Comparison of ENCODE assay signal across 1 cellular context in the genomic region with DNA sequence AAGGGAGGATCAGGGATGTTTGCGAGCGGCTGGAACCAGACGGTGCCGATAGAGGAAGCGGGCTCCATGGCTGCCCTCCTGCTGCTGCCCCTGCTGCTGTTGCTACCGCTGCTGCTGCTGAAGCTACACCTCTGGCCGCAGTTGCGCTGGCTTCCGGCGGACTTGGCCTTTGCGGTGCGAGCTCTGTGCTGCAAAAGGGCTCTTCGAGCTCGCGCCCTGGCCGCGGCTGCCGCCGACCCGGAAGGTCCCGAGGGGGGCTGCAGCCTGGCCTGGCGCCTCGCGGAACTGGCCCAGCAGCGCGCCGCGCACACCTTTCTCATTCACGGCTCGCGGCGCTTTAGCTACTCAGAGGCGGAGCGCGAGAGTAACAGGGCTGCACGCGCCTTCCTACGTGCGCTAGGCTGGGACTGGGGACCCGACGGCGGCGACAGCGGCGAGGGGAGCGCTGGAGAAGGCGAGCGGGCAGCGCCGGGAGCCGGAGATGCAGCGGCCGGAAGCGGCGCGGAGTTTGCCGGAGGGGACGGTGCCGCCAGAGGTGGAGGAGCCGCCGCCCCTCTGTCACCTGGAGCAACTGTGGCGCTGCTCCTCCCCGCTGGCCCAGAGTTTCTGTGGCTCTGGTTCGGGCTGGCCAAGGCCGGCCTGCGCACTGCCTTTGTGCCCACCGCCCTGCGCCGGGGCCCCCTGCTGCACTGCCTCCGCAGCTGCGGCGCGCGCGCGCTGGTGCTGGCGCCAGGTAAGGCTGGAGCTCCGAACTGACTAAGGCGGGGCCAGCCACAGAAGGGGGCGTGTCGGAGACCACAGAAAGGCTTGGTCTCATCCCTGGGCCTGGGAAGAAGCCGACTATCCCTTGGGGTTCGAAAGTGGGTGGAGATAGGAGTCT.
TF ChIP-seq lines count a peak whose summit lies in the region.

No MANE protein-coding gene starts in this region.

TF ChIP-seq in HepG2, 621 proteins besides CTCF, POLR2A, EP300 and RAD21 (continued from another document and continues in another):
- TF ChIP-seq, protein P1, sequence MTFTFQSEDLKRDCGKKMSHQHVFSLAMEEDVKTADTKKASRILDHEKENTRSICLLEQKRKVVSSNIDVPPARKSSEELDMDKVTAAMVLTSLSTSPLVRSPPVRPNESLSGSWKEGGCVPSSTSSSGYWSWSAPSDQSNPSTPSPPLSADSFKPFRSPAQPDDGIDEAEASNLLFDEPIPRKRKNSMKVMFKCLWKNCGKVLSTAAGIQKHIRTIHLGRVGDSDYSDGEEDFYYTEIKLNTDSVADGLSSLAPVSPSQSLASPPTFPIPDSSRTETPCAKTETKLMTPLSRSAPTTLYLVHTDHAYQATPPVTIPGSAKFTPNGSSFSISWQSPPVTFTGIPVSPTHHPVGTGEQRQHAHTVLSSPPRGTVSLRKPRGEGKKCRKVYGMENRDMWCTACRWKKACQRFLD (CRISPR knock-in tag; IDR thresholded peaks at IDR 0.05; ENCODE audit: borderline replicate concordance): no peak
- TF ChIP-seq TCF12 (IDR thresholded peaks at IDR 0.05) (no peak), TCF12 (CRISPR knock-in tag; IDR thresholded peaks at IDR 0.05) (peak; percentile 62; the same call in 1 of the 2 replicates), ZNF607 (CRISPR knock-in tag; IDR thresholded peaks at IDR 0.05; ENCODE audit: borderline replicate concordance) (peak; percentile 89), BORCS8-MEF2B (CRISPR knock-in tag; IDR thresholded peaks at IDR 0.05) (no peak), SOX13 (IDR thresholded peaks at IDR 0.05) (no peak), SOX13 (CRISPR knock-in tag; conservative IDR thresholded peaks at IDR 0.05 in 1 of 2, IDR thresholded peaks at IDR 0.05 in 1 of 2) (no peak), ZNF225 (CRISPR knock-in tag; IDR thresholded peaks at IDR 0.05) (no peak), ZNF747 (CRISPR knock-in tag; IDR thresholded peaks at IDR 0.05; ENCODE audit: borderline replicate concordance) (no peak; the same call in 1 of the 2 replicates), ZNF543 (CRISPR knock-in tag; IDR thresholded peaks at IDR 0.05) (0 out of 2 replicates have a peak, but pooled peaks have one; percentile 62), ZNF431 (CRISPR knock-in tag; IDR thresholded peaks at IDR 0.05; ENCODE audit: borderline replicate concordance, low read depth) (no peak), ZNF224 (CRISPR knock-in tag; IDR thresholded peaks at IDR 0.05) (no peak), POLR2G (IDR thresholded peaks at IDR 0.05; ENCODE audit: low read depth, low read length) (peak; percentile 64), SOX5 (CRISPR knock-in tag; IDR thresholded peaks at IDR 0.05; ENCODE audit: borderline replicate concordance) (no peak), MIER3 (CRISPR knock-in tag; IDR thresholded peaks at IDR 0.05; ENCODE audit: borderline replicate concordance) (no peak), MIXL1 (CRISPR knock-in tag; IDR thresholded peaks at IDR 0.05) (no peak), DNMT3B (CRISPR knock-in tag; conservative IDR thresholded peaks at IDR 0.05) (no peak), CCAR2 (optimal IDR thresholded peaks at IDR 0.05; ENCODE audit: low read depth, low read length) (no peak), HMGA1 (CRISPR knock-in tag; conservative IDR thresholded peaks at IDR 0.05) (no peak), RFXAP (CRISPR knock-in tag; IDR thresholded peaks at IDR 0.05; ENCODE audit: borderline replicate concordance) (no peak), NONO (IDR thresholded peaks at IDR 0.05) (no peak), NONO (CRISPR knock-in tag; conservative IDR thresholded peaks at IDR 0.05) (peak; percentile 65; the same call in 1 of the 2 replicates), U2AF1 (optimal IDR thresholded peaks at IDR 0.05; ENCODE audit: low read depth, low read length) (no peak), CAMTA2 (CRISPR knock-in tag; IDR thresholded peaks at IDR 0.05; ENCODE audit: borderline replicate concordance) (peak; percentile 81), SIX1 (CRISPR knock-in tag; IDR thresholded peaks at IDR 0.05; ENCODE audit: borderline replicate concordance) (no peak), ZNF333 (CRISPR knock-in tag; IDR thresholded peaks at IDR 0.05; ENCODE audit: borderline replicate concordance) (peak; percentile 32; the same call in 1 of the 2 replicates), ZNF292 (CRISPR knock-in tag; IDR thresholded peaks at IDR 0.05; ENCODE audit: borderline replicate concordance, low read depth) (no peak), ZNF724P (CRISPR knock-in tag; IDR thresholded peaks at IDR 0.05; ENCODE audit: borderline replicate concordance) (0 out of 2 replicates have a peak, but pooled peaks have one; percentile 45), ZNF263 (CRISPR knock-in tag; IDR thresholded peaks at IDR 0.05) (no peak), ASH2L (IDR thresholded peaks at IDR 0.05; ENCODE audit: insufficient read length, low read depth, low read length) (peak; percentile 41), MED1 (CRISPR knock-in tag; IDR thresholded peaks at IDR 0.05) (peak; percentile 36; the same call in 1 of the 2 replicates), PCBP2 (optimal IDR thresholded peaks at IDR 0.05; ENCODE audit: low read depth, low read length, poor library complexity, severe bottlenecking) (no peak), ZSCAN29 (CRISPR knock-in tag; conservative IDR thresholded peaks at IDR 0.05) (no peak), ZFP36L1 (CRISPR knock-in tag; IDR thresholded peaks at IDR 0.05) (no peak), ZNF674 (CRISPR knock-in tag; IDR thresholded peaks at IDR 0.05; ENCODE audit: low read depth) (0 out of 2 replicates have a peak, but pooled peaks have one; percentile 44), PHB2 (IDR thresholded peaks at IDR 0.05; ENCODE audit: partially characterized antibody) (no peak), MTA3 (CRISPR knock-in tag; IDR thresholded peaks at IDR 0.05) (no peak), ZNF496 (CRISPR knock-in tag; IDR thresholded peaks at IDR 0.05; ENCODE audit: insufficient replicate concordance) (no peak), NBN (conservative IDR thresholded peaks at IDR 0.05) (no peak), ZKSCAN8 (CRISPR knock-in tag; IDR thresholded peaks at IDR 0.05; ENCODE audit: borderline replicate concordance) (no peak), ZFY (CRISPR knock-in tag; IDR thresholded peaks at IDR 0.05) (peak; percentile 72), ZNF256 (CRISPR knock-in tag; conservative IDR thresholded peaks at IDR 0.05) (no peak)
- TF ChIP-seq, protein P2, sequence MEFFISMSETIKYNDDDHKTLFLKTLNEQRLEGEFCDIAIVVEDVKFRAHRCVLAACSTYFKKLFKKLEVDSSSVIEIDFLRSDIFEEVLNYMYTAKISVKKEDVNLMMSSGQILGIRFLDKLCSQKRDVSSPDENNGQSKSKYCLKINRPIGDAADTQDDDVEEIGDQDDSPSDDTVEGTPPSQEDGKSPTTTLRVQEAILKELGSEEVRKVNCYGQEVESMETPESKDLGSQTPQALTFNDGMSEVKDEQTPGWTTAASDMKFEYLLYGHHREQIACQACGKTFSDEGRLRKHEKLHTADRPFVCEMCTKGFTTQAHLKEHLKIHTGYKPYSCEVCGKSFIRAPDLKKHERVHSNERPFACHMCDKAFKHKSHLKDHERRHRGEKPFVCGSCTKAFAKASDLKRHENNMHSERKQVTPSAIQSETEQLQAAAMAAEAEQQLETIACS (CRISPR knock-in tag; IDR thresholded peaks at IDR 0.05): no peak; the same call in 1 of the 2 replicates
- TF ChIP-seq, protein P3, sequence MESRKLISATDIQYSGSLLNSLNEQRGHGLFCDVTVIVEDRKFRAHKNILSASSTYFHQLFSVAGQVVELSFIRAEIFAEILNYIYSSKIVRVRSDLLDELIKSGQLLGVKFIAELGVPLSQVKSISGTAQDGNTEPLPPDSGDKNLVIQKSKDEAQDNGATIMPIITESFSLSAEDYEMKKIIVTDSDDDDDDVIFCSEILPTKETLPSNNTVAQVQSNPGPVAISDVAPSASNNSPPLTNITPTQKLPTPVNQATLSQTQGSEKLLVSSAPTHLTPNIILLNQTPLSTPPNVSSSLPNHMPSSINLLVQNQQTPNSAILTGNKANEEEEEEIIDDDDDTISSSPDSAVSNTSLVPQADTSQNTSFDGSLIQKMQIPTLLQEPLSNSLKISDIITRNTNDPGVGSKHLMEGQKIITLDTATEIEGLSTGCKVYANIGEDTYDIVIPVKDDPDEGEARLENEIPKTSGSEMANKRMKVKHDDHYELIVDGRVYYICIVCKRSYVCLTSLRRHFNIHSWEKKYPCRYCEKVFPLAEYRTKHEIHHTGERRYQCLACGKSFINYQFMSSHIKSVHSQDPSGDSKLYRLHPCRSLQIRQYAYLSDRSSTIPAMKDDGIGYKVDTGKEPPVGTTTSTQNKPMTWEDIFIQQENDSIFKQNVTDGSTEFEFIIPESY (CRISPR knock-in tag; IDR thresholded peaks at IDR 0.05): no peak
- TF ChIP-seq, protein P4, sequence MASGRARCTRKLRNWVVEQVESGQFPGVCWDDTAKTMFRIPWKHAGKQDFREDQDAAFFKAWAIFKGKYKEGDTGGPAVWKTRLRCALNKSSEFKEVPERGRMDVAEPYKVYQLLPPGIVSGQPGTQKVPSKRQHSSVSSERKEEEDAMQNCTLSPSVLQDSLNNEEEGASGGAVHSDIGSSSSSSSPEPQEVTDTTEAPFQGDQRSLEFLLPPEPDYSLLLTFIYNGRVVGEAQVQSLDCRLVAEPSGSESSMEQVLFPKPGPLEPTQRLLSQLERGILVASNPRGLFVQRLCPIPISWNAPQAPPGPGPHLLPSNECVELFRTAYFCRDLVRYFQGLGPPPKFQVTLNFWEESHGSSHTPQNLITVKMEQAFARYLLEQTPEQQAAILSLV (CRISPR knock-in tag; IDR thresholded peaks at IDR 0.05; ENCODE audit: borderline replicate concordance): no peak
- TF ChIP-seq, protein P5, sequence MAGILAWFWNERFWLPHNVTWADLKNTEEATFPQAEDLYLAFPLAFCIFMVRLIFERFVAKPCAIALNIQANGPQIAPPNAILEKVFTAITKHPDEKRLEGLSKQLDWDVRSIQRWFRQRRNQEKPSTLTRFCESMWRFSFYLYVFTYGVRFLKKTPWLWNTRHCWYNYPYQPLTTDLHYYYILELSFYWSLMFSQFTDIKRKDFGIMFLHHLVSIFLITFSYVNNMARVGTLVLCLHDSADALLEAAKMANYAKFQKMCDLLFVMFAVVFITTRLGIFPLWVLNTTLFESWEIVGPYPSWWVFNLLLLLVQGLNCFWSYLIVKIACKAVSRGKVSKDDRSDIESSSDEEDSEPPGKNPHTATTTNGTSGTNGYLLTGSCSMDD (CRISPR knock-in tag; IDR thresholded peaks at IDR 0.05): no peak
- TF ChIP-seq, protein P6, sequence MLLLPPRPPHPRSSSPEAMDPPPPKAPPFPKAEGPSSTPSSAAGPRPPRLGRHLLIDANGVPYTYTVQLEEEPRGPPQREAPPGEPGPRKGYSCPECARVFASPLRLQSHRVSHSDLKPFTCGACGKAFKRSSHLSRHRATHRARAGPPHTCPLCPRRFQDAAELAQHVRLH (CRISPR knock-in tag; IDR thresholded peaks at IDR 0.05; ENCODE audit: borderline replicate concordance, low read depth): no peak
- TF ChIP-seq, protein P7, sequence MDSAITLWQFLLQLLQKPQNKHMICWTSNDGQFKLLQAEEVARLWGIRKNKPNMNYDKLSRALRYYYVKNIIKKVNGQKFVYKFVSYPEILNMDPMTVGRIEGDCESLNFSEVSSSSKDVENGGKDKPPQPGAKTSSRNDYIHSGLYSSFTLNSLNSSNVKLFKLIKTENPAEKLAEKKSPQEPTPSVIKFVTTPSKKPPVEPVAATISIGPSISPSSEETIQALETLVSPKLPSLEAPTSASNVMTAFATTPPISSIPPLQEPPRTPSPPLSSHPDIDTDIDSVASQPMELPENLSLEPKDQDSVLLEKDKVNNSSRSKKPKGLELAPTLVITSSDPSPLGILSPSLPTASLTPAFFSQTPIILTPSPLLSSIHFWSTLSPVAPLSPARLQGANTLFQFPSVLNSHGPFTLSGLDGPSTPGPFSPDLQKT (CRISPR knock-in tag; IDR thresholded peaks at IDR 0.05; ENCODE audit: borderline replicate concordance): no peak
- TF ChIP-seq, protein P8, sequence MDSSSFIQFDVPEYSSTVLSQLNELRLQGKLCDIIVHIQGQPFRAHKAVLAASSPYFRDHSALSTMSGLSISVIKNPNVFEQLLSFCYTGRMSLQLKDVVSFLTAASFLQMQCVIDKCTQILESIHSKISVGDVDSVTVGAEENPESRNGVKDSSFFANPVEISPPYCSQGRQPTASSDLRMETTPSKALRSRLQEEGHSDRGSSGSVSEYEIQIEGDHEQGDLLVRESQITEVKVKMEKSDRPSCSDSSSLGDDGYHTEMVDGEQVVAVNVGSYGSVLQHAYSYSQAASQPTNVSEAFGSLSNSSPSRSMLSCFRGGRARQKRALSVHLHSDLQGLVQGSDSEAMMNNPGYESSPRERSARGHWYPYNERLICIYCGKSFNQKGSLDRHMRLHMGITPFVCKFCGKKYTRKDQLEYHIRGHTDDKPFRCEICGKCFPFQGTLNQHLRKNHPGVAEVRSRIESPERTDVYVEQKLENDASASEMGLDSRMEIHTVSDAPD (CRISPR knock-in tag; IDR thresholded peaks at IDR 0.05): no peak
- TF ChIP-seq, protein P9, sequence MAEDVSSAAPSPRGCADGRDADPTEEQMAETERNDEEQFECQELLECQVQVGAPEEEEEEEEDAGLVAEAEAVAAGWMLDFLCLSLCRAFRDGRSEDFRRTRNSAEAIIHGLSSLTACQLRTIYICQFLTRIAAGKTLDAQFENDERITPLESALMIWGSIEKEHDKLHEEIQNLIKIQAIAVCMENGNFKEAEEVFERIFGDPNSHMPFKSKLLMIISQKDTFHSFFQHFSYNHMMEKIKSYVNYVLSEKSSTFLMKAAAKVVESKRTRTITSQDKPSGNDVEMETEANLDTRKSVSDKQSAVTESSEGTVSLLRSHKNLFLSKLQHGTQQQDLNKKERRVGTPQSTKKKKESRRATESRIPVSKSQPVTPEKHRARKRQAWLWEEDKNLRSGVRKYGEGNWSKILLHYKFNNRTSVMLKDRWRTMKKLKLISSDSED (CRISPR knock-in tag; IDR thresholded peaks at IDR 0.05): no peak
- TF ChIP-seq, protein P10, sequence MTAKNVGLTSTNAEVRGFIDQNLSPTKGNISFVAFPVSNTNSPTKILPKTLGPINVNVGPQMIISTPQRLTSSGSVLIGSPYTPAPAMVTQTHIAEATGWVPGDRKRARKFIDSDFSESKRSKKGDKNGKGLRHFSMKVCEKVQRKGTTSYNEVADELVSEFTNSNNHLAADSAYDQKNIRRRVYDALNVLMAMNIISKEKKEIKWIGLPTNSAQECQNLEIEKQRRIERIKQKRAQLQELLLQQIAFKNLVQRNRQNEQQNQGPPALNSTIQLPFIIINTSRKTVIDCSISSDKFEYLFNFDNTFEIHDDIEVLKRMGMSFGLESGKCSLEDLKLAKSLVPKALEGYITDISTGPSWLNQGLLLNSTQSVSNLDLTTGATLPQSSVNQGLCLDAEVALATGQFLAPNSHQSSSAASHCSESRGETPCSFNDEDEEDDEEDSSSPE (CRISPR knock-in tag; IDR thresholded peaks at IDR 0.05): peak; percentile 67; the same call in 1 of the 2 replicates
- TF ChIP-seq, protein P11, sequence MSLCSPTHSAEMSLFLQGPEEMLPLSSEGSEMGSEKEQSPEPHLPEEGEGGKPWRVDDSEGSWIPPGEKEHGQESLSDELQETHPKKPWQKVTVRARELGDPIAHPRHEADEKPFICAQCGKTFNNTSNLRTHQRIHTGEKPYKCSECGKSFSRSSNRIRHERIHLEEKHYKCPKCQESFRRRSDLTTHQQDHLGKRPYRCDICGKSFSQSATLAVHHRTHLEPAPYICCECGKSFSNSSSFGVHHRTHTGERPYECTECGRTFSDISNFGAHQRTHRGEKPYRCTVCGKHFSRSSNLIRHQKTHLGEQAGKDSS (CRISPR knock-in tag; IDR thresholded peaks at IDR 0.05; ENCODE audit: borderline replicate concordance, low read depth): no peak
